Comparison of ENCODE assay signal across 2 cellular contexts in the genomic region with DNA sequence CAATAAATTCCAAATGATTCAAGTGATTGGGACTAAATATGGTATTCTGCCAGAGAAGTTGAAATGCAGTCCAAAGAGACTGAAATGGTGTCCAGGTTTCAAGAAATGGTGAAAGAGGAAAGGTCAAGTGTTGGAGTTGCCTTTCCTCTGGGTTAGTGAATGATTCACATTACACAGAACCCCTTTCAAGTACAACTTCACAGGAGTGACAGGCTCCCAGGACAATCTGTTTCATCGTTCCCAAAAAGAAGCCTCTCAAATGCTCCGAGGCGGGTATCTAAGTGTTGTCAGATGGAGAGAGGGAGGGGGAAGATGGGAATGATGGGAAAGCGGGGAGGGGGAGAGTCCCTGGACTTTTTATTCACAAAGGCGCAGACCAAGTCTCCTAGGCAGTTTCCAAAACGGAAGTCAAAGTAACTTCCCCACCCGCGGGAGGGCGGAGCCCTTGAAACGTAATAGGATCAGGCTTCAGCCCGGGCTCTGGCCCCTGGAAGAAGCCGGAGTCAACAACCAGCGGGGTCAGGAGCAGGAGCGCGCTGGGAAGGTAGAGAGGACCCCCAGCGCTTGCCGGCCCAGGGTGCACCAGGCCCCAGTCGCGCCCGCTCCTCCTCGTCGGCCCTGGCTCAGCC.
TF ChIP-seq lines count a peak whose summit lies in the region.

No MANE protein-coding gene starts in this region.

TF ChIP-seq in HEK293, 187 proteins besides CTCF, POLR2A, EP300 and RAD21 (continues in another document):
- TF ChIP-seq ZBTB21 (tag by site-specific recombination; IDR thresholded peaks at IDR 0.05) (peak; percentile 36; the same call in 1 of the 2 replicates), ZNF514 (tag by site-specific recombination; IDR thresholded peaks at IDR 0.05) (no peak), RBAK (tag by site-specific recombination; IDR thresholded peaks at IDR 0.05) (no peak), HOXD13 (CRISPR knock-in tag; IDR thresholded peaks at IDR 0.05; ENCODE audit: borderline replicate concordance) (no peak), ZNF626 (tag by site-specific recombination; IDR thresholded peaks at IDR 0.05) (no peak), ZNF585B (tag by site-specific recombination; IDR thresholded peaks at IDR 0.05) (no peak), ZNF391 (tag by site-specific recombination; IDR thresholded peaks at IDR 0.05; ENCODE audit: borderline replicate concordance, low read depth) (no peak), ZNF624 (tag by site-specific recombination; IDR thresholded peaks at IDR 0.05) (no peak), ZNF48 (tag by site-specific recombination; IDR thresholded peaks at IDR 0.05) (no peak), ZBTB48 (tag by site-specific recombination; IDR thresholded peaks at IDR 0.05) (peak; percentile 86; the same call in 1 of the 2 replicates), SP7 (tag by site-specific recombination; IDR thresholded peaks at IDR 0.05) (no peak), ZBTB8A (tag by site-specific recombination; IDR thresholded peaks at IDR 0.05) (no peak; the same call in none of the 2 replicates), BCL11A (tag by site-specific recombination; IDR thresholded peaks at IDR 0.05; ENCODE audit: low read depth) (no peak), ZNF132 (tag by site-specific recombination; IDR thresholded peaks at IDR 0.05; ENCODE audit: borderline replicate concordance) (no peak), ZBTB26 (tag by site-specific recombination; optimal IDR thresholded peaks at IDR 0.05) (no peak), ZNF133 (tag by site-specific recombination; IDR thresholded peaks at IDR 0.05) (no peak), ZNF394 (tag by site-specific recombination; IDR thresholded peaks at IDR 0.05; ENCODE audit: borderline replicate concordance) (no peak), ZNF501 (tag by site-specific recombination; IDR thresholded peaks at IDR 0.05) (no peak), ZNF670 (tag by site-specific recombination; IDR thresholded peaks at IDR 0.05; ENCODE audit: low read depth) (no peak), SCRT2 (tag by site-specific recombination; IDR thresholded peaks at IDR 0.05) (no peak), ZFP69B (tag by site-specific recombination; IDR thresholded peaks at IDR 0.05) (no peak), YY1 (tag by site-specific recombination; IDR thresholded peaks at IDR 0.05) (no peak), ZNF114 (tag by site-specific recombination; IDR thresholded peaks at IDR 0.05) (no peak), PRDM6 (tag by site-specific recombination; IDR thresholded peaks at IDR 0.05) (no peak), ZNF629 (tag by site-specific recombination; IDR thresholded peaks at IDR 0.05) (peak; percentile 63; the same call in 1 of the 2 replicates), ZNF658 (tag by site-specific recombination; IDR thresholded peaks at IDR 0.05) (no peak)
- TF ChIP-seq, protein P1, sequence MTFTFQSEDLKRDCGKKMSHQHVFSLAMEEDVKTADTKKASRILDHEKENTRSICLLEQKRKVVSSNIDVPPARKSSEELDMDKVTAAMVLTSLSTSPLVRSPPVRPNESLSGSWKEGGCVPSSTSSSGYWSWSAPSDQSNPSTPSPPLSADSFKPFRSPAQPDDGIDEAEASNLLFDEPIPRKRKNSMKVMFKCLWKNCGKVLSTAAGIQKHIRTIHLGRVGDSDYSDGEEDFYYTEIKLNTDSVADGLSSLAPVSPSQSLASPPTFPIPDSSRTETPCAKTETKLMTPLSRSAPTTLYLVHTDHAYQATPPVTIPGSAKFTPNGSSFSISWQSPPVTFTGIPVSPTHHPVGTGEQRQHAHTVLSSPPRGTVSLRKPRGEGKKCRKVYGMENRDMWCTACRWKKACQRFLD (tag by site-specific recombination; IDR thresholded peaks at IDR 0.05) = no peak
- TF ChIP-seq, protein P2, sequence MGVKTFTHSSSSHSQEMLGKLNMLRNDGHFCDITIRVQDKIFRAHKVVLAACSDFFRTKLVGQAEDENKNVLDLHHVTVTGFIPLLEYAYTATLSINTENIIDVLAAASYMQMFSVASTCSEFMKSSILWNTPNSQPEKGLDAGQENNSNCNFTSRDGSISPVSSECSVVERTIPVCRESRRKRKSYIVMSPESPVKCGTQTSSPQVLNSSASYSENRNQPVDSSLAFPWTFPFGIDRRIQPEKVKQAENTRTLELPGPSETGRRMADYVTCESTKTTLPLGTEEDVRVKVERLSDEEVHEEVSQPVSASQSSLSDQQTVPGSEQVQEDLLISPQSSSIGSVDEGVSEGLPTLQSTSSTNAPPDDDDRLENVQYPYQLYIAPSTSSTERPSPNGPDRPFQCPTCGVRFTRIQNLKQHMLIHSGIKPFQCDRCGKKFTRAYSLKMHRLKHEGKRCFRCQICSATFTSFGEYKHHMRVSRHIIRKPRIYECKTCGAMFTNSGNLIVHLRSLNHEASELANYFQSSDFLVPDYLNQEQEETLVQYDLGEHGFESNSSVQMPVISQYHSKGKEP (tag by site-specific recombination; IDR thresholded peaks at IDR 0.05) = 0 out of 2 replicates have a peak, but pooled peaks have one; percentile 1
- TF ChIP-seq, protein P3, sequence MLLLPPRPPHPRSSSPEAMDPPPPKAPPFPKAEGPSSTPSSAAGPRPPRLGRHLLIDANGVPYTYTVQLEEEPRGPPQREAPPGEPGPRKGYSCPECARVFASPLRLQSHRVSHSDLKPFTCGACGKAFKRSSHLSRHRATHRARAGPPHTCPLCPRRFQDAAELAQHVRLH (tag by site-specific recombination; IDR thresholded peaks at IDR 0.05) = no peak

TF ChIP-seq in K562, 482 proteins besides CTCF, POLR2A, EP300 and RAD21 (continues in another document):
- TF ChIP-seq PML (IDR thresholded peaks at IDR 0.05; ENCODE audit: low read length) = peak; percentile 77
- no peak for TF ChIP-seq NFATC3 (IDR thresholded peaks at IDR 0.05)
- TF ChIP-seq POLR2G (IDR thresholded peaks at IDR 0.05; ENCODE audit: low read depth, low read length) = no peak
- TF ChIP-seq, protein P4, sequence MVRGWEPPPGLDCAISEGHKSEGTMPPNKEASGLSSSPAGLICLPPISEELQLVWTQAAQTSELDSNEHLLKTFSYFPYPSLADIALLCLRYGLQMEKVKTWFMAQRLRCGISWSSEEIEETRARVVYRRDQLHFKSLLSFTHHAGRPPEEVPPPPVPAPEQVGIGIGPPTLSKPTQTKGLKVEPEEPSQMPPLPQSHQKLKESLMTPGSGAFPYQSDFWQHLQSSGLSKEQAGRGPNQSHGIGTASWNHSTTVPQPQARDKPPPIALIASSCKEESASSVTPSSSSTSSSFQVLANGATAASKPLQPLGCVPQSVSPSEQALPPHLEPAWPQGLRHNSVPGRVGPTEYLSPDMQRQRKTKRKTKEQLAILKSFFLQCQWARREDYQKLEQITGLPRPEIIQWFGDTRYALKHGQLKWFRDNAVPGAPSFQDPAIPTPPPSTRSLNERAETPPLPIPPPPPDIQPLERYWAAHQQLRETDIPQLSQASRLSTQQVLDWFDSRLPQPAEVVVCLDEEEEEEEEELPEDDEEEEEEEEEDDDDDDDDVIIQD (CRISPR knock-in tag; IDR thresholded peaks at IDR 0.05) = no peak
- peak; percentile 63 for TF ChIP-seq CREM (IDR thresholded peaks at IDR 0.05; ENCODE audit: low read depth)
- no peak for TF ChIP-seq TCF7L2 (IDR thresholded peaks at IDR 0.05; ENCODE audit: low read depth, low read length)
- 0 out of 2 replicates have a peak, but pooled peaks have one; percentile 14 for TF ChIP-seq SMARCE1 (IDR thresholded peaks at IDR 0.05)
- TF ChIP-seq KLF1 (tag; IDR thresholded peaks at IDR 0.05) = no peak
- peak in 1 of 2 experiments; percentile 29; a peak in 3 of 4 replicates for TF ChIP-seq FOXK2 (conservative IDR thresholded peaks at IDR 0.05 in 1 of 2, IDR thresholded peaks at IDR 0.05 in 1 of 2; ENCODE audit: low read depth in 2 of 2)
- TF ChIP-seq RBM39 (optimal IDR thresholded peaks at IDR 0.05; ENCODE audit: low read depth, low read length) = peak; percentile 72
- TF ChIP-seq ARID1B (IDR thresholded peaks at IDR 0.05) = no peak
- peak; percentile 82 for TF ChIP-seq GABPA (tag; conservative IDR thresholded peaks at IDR 0.05; ENCODE audit: low read depth)
- no peak for TF ChIP-seq SMAD1 (IDR thresholded peaks at IDR 0.05; ENCODE audit: low read depth, low read length, partially characterized antibody)
- TF ChIP-seq, protein P5, sequence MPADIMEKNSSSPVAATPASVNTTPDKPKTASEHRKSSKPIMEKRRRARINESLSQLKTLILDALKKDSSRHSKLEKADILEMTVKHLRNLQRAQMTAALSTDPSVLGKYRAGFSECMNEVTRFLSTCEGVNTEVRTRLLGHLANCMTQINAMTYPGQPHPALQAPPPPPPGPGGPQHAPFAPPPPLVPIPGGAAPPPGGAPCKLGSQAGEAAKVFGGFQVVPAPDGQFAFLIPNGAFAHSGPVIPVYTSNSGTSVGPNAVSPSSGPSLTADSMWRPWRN (IDR thresholded peaks at IDR 0.05; ENCODE audit: low read depth) = no peak
- TF ChIP-seq ZBED1 (IDR thresholded peaks at IDR 0.05) = 0 out of 2 replicates have a peak, but pooled peaks have one; percentile 79
- 0 out of 2 replicates have a peak, but pooled peaks have one; percentile 13 for TF ChIP-seq ZNF133 (CRISPR knock-in tag; IDR thresholded peaks at IDR 0.05)
- TF ChIP-seq TAF9B (IDR thresholded peaks at IDR 0.05; ENCODE audit: partially characterized antibody) = peak; percentile 24
- TF ChIP-seq PTTG1 (tag; IDR thresholded peaks at IDR 0.05; ENCODE audit: low read depth) = no peak
- TF ChIP-seq ATF7 (IDR thresholded peaks at IDR 0.05) = peak; percentile 11; the same call in 1 of the 2 replicates
- TF ChIP-seq SRSF3 (IDR thresholded peaks at IDR 0.05; ENCODE audit: insufficient read depth, low read length) = no peak
- no peak for TF ChIP-seq SETDB1 (IDR thresholded peaks at IDR 0.05; ENCODE audit: low read length)
- 0 out of 4 replicates have a peak, but pooled peaks of 1 of the 2 experiments have one; percentile 30 for TF ChIP-seq ZMIZ1 (IDR thresholded peaks at IDR 0.05; ENCODE audit: low read depth in 2 of 2, low read length in 2 of 2)
- no peak for TF ChIP-seq ZNF140 (CRISPR knock-in tag; IDR thresholded peaks at IDR 0.05)
- TF ChIP-seq MBD2 (IDR thresholded peaks at IDR 0.05; ENCODE audit: borderline replicate concordance, low read depth) = no peak; the same call in 1 of the 2 replicates
- TF ChIP-seq ZBTB17 (CRISPR knock-in tag; IDR thresholded peaks at IDR 0.05) = 0 out of 2 replicates have a peak, but pooled peaks have one; percentile 9
- TF ChIP-seq, protein P6, sequence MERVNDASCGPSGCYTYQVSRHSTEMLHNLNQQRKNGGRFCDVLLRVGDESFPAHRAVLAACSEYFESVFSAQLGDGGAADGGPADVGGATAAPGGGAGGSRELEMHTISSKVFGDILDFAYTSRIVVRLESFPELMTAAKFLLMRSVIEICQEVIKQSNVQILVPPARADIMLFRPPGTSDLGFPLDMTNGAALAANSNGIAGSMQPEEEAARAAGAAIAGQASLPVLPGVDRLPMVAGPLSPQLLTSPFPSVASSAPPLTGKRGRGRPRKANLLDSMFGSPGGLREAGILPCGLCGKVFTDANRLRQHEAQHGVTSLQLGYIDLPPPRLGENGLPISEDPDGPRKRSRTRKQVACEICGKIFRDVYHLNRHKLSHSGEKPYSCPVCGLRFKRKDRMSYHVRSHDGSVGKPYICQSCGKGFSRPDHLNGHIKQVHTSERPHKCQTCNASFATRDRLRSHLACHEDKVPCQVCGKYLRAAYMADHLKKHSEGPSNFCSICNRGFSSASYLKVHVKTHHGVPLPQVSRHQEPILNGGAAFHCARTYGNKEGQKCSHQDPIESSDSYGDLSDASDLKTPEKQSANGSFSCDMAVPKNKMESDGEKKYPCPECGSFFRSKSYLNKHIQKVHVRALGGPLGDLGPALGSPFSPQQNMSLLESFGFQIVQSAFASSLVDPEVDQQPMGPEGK (CRISPR knock-in tag; IDR thresholded peaks at IDR 0.05; ENCODE audit: borderline replicate concordance) = no peak
- TF ChIP-seq, protein P7, sequence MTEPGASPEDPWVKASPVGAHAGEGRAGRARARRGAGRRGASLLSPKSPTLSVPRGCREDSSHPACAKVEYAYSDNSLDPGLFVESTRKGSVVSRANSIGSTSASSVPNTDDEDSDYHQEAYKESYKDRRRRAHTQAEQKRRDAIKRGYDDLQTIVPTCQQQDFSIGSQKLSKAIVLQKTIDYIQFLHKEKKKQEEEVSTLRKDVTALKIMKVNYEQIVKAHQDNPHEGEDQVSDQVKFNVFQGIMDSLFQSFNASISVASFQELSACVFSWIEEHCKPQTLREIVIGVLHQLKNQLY (CRISPR knock-in tag; conservative IDR thresholded peaks at IDR 0.05) = no peak
